In the genomic region with DNA sequence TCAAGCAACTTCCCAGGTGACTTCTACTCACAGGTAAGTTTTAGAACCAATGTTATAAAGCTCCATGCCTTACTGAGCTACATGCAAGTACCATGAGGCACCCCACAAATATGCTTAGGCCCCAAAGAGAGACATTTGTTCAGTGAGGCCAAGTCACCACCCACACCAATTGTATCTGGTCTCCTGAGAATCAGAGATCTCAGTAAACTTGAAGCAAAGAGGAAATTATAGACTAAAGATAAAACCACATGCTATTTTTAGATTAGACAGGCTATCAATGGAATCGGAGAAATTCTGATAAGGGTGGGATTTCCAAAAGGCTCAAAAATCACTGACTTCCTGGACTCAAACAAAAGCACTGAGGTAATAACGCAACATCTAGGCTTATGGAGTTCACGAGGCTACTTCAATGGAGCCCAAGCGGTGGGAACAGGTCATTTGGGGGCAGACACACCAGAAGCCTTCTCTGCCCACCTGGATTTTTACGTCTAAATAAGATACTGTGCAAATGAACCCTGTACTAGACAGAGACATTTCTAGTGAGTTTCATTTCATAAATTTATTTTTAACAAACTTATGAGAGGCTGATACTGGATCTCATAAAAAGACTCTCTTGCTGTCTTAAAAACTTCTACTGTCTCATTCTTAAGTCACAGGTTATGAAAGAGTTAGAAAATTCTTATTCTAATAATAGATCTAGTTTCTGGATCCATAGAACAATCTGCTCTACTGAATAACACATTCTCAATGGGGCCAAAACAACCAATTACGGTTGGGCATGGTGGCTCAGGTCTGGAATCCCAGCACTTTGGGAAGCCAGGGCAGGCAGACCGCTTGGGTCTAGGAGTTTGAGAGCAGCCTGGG, we compare ENCODE assay signal across 18 cellular contexts. TPM values are rescaled to one million over a fixed set of nuclear protein-coding genes. Genes with fewer than 3 reads are reported as not detected.
DNase-seq lines count a peak whose midpoint lies in the region; ATAC-seq and TF ChIP-seq lines count a peak whose summit lies in the region.
"Had no signal": no experiment of that assay in that cellular context is flagged by ENCODE, and none has a peak within 500 bp of the region (broad histone marks: within the 10 kb centered on the region; RNA-seq: fewer than 3 reads in every experiment).

No MANE protein-coding gene starts in this region.

- H3K79me1 ChIP-seq in mesenchymal stem cell (replicated peaks; ENCODE audit: low read length, poor library complexity, severe bottlenecking): no peaks in the 10 kb centered on the region

- no peaks in the 10 kb centered on the region for H3K9me3 Mint-ChIP-seq in activated T-helper 2 cell treated with anti-CD3 and anti-CD28 coated beads, Interferon-gamma antibody, Interleukin-2, Interleukin-4, amounts not matched to agents 10 μg/mL and 5 μg/mL and 100 μg/mL, durations not matched to agents 14 hours and 24 hours and 36 hours
- H3K9me3 Mint-ChIP-seq in stimulated activated naive B cell treated with anti-CD40 and anti-IgM and Interleukin-4, amounts not matched to agents 10 μg/mL and 1 μg/mL and 100 μg/mL, for 72 hours: peaks cover 0 to 3% of the 10 kb centered on the region in 2 donors
- H3K9me3 Mint-ChIP-seq: activated naive CD4-positive, alpha-beta T cell treated with anti-CD3 and anti-CD28 coated beads, Interleukin-2, amount 10 ng/mL, durations not matched to agents 7 days and 5 days had no signal

- no peak overlapping the region for H3K4me3 ChIP-seq in left ventricle myocardium inferior
- peak overlapping the region in 1 of 2 experiments; percentile 62 for H3K4me3 ChIP-seq in mesenchymal stem cell (ENCODE audit: insufficient read depth in 1 of 2, low read depth in 1 of 2, low read length in 2 of 2)
- H3K4me3 ChIP-seq: PC-9 had no signal

- no peak overlapping the region for H4K91ac ChIP-seq in mesenchymal stem cell (ENCODE audit: low read length)

- no peak overlapping the region for H3K4me2 ChIP-seq in mesenchymal stem cell (ENCODE audit: low read length, poor library complexity, severe bottlenecking)
- H3K4me2 ChIP-seq: PC-9 had no signal

- no peak overlapping the region for H2BK5ac ChIP-seq in mesenchymal stem cell (ENCODE audit: low read depth, low read length, poor library complexity, severe bottlenecking)

- H3K4me1 Mint-ChIP-seq in activated T-helper 2 cell treated with anti-CD3 and anti-CD28 coated beads, Interferon-gamma antibody, Interleukin-2, Interleukin-4, amounts not matched to agents 10 μg/mL and 5 μg/mL and 100 μg/mL, durations not matched to agents 14 hours and 24 hours and 36 hours (ENCODE audit: low read depth): peaks cover 65% of the 10 kb centered on the region
- H3K4me1 Mint-ChIP-seq in stimulated activated naive B cell treated with anti-CD40 and anti-IgM and Interleukin-4, amounts not matched to agents 10 μg/mL and 1 μg/mL and 100 μg/mL, for 72 hours: peaks cover 53 to 85% of the 10 kb centered on the region in 2 donors

- H3K4me1 ChIP-seq in left ventricle myocardium inferior (peaks cover 94% of the 10 kb centered on the region), mesenchymal stem cell (ENCODE audit: control insufficient read depth, insufficient read depth, low read depth, low read length) (peaks cover 29% of the 10 kb centered on the region)

- peak overlapping the region; percentile 88 for H3K27ac ChIP-seq in left ventricle myocardium inferior (replicated peaks)
- no peak overlapping the region for H3K27ac ChIP-seq in mesenchymal stem cell (ENCODE audit: low read length, poor library complexity, severe bottlenecking)
- H3K27ac ChIP-seq: PC-9 had no signal

- H3K36me3 ChIP-seq in left ventricle myocardium inferior (peaks cover 13% of the 10 kb centered on the region), mesenchymal stem cell (ENCODE audit: control insufficient read depth in 1 of 2, insufficient read depth in 2 of 2, low read depth in 1 of 2, low read length in 2 of 2) (peaks cover 10 to 19% of the 10 kb centered on the region in 2 experiments)

- H3K27me3 Mint-ChIP-seq in activated T-helper 2 cell treated with anti-CD3 and anti-CD28 coated beads, Interferon-gamma antibody, Interleukin-2, Interleukin-4, amounts not matched to agents 10 μg/mL and 5 μg/mL and 100 μg/mL, durations not matched to agents 14 hours and 24 hours and 36 hours (ENCODE audit: low read depth): no peaks in the 10 kb centered on the region
- H3K27me3 Mint-ChIP-seq in stimulated activated naive B cell treated with anti-CD40 and anti-IgM and Interleukin-4, amounts not matched to agents 10 μg/mL and 1 μg/mL and 100 μg/mL, for 72 hours: no peaks in the 10 kb centered on the region
- H3K27me3 Mint-ChIP-seq: activated naive CD4-positive, alpha-beta T cell treated with anti-CD3 and anti-CD28 coated beads, Interleukin-2, amount 10 ng/mL, durations not matched to agents 7 days and 5 days had no signal

- peak overlapping the region; percentile 39 for H3K27ac Mint-ChIP-seq in activated T-helper 2 cell treated with anti-CD3 and anti-CD28 coated beads, Interferon-gamma antibody, Interleukin-2, Interleukin-4, amounts not matched to agents 10 μg/mL and 5 μg/mL and 100 μg/mL, durations not matched to agents 14 hours and 24 hours and 36 hours
- H3K27ac Mint-ChIP-seq in stimulated activated naive B cell treated with anti-CD40 and anti-IgM and Interleukin-4, amounts not matched to agents 10 μg/mL and 1 μg/mL and 100 μg/mL, for 72 hours: peak overlapping the region; percentile 86
- H3K27ac Mint-ChIP-seq: activated naive CD4-positive, alpha-beta T cell treated with anti-CD3 and anti-CD28 coated beads, Interleukin-2, amount 10 ng/mL, durations not matched to agents 7 days and 5 days had no signal

- peaks cover 50% of the 10 kb centered on the region for H3K36me3 Mint-ChIP-seq in activated T-helper 2 cell treated with anti-CD3 and anti-CD28 coated beads, Interferon-gamma antibody, Interleukin-2, Interleukin-4, amounts not matched to agents 10 μg/mL and 5 μg/mL and 100 μg/mL, durations not matched to agents 14 hours and 24 hours and 36 hours (ENCODE audit: low read depth)
- peaks cover 55 to 79% of the 10 kb centered on the region in 2 donors for H3K36me3 Mint-ChIP-seq in stimulated activated naive B cell treated with anti-CD40 and anti-IgM and Interleukin-4, amounts not matched to agents 10 μg/mL and 1 μg/mL and 100 μg/mL, for 72 hours

- 91% methylated on average over 6 of the region's 7 CpGs for WGBS in mesenchymal stem cell

- no peak overlapping the region for H3K23ac ChIP-seq in mesenchymal stem cell (ENCODE audit: low read length in 2 of 2)

- no peak overlapping the region for H2BK120ac ChIP-seq in mesenchymal stem cell (ENCODE audit: low read depth, low read length)

- DNase-seq in left ventricle myocardium inferior (no peak), Right ventricle myocardium inferior (ENCODE audit: missing footprints) (no peak), mesenchymal stem cell (no peak), SIG-M5 treated with dmso at 0.1 percent for 504 hours (lab: John Stamatoyannopoulos, UW; ENCODE audit: unreplicated experiment) (no peak), NCI-H1436 (lab: John Stamatoyannopoulos, UW) (no peak)
- DNase-seq in activated T-helper 2 cell treated with anti-CD3 and anti-CD28 coated beads, Interferon-gamma antibody, Interleukin-2, Interleukin-4, amounts not matched to agents 10 μg/mL and 5 μg/mL and 100 μg/mL, durations not matched to agents 14 hours and 24 hours and 36 hours (ENCODE audit: low spot score): no peak
- DNase-seq in stimulated activated naive B cell treated with anti-CD40 and anti-IgM and Interleukin-4, amounts not matched to agents 10 μg/mL and 1 μg/mL and 100 μg/mL, for 72 hours: no peak
- DNase-seq: activated naive CD4-positive, alpha-beta T cell treated with anti-CD3 and anti-CD28 coated beads, Interleukin-2, amount 10 ng/mL, durations not matched to agents 7 days and 5 days; central memory CD4-positive, alpha-beta T cell; H7; NCI-H1694 treated with DMSO at 0.1 percent for 48 hours; NCI-H510A treated with DMSO at 0.1 percent for 48 hours; PC-9; stimulated activated CD4-positive, alpha-beta T cell treated with anti-CD3 and anti-CD28 coated beads, Interleukin-2, amount 100 ng/mL, for 48 hours had no signal

- intact Hi-C loops in left ventricle myocardium inferior (cut with micrococcal nuclease): no loop called here
- intact Hi-C loops in Right ventricle myocardium inferior (cut with DNase I): no loop called here
- intact Hi-C loops in activated T-helper 2 cell treated with anti-CD3 and anti-CD28 coated beads, Interferon-gamma antibody, Interleukin-2, Interleukin-4, amounts not matched to agents 10 μg/mL and 5 μg/mL and 100 μg/mL, durations not matched to agents 14 hours and 24 hours and 36 hours (cut with micrococcal nuclease): no loop called here

- no peak for TF ChIP-seq CTCF in left ventricle myocardium inferior (IDR thresholded peaks at IDR 0.05; ENCODE audit: borderline replicate concordance)

- H3K9ac ChIP-seq in mesenchymal stem cell (ENCODE audit: low read length): peak overlapping the region; percentile 56

- no peak overlapping the region for H2BK12ac ChIP-seq in mesenchymal stem cell (ENCODE audit: low read length in 2 of 2)

- H3K4me3 Mint-ChIP-seq in activated T-helper 2 cell treated with anti-CD3 and anti-CD28 coated beads, Interferon-gamma antibody, Interleukin-2, Interleukin-4, amounts not matched to agents 10 μg/mL and 5 μg/mL and 100 μg/mL, durations not matched to agents 14 hours and 24 hours and 36 hours (ENCODE audit: low read depth): no peak overlapping the region
- H3K4me3 Mint-ChIP-seq in stimulated activated naive B cell treated with anti-CD40 and anti-IgM and Interleukin-4, amounts not matched to agents 10 μg/mL and 1 μg/mL and 100 μg/mL, for 72 hours: peak overlapping the region; percentile 61 to 66
- H3K4me3 Mint-ChIP-seq: activated naive CD4-positive, alpha-beta T cell treated with anti-CD3 and anti-CD28 coated beads, Interleukin-2, amount 10 ng/mL, durations not matched to agents 7 days and 5 days had no signal

- no peak overlapping the region for H2BK15ac ChIP-seq in mesenchymal stem cell (ENCODE audit: low read depth, poor library complexity, severe bottlenecking)

- no peak overlapping the region for H4K8ac ChIP-seq in mesenchymal stem cell (ENCODE audit: low read length)

- H3K27me3 ChIP-seq in left ventricle myocardium inferior (ENCODE audit: low read depth) (no peaks in the 10 kb centered on the region), mesenchymal stem cell (ENCODE audit: control insufficient read depth in 1 of 2, insufficient read depth in 1 of 2, low read length in 2 of 2) (no peaks in the 10 kb centered on the region)

- no peak overlapping the region for H3K18ac ChIP-seq in mesenchymal stem cell (ENCODE audit: low read depth in 1 of 2, low read length in 2 of 2)

- peak overlapping the region; percentile 2 for H2AK5ac ChIP-seq in mesenchymal stem cell (ENCODE audit: low read length, severe bottlenecking)

- H3K4ac ChIP-seq in mesenchymal stem cell (ENCODE audit: low read depth in 1 of 2, low read length in 2 of 2): no peak overlapping the region

- H3K14ac ChIP-seq in mesenchymal stem cell (ENCODE audit: low read length in 2 of 2): no peak overlapping the region

- ATAC-seq in Right ventricle myocardium inferior (no peak), HG03025 (IDR thresholded peaks at IDR 0.05; ENCODE audit: low FRiP score, unreplicated experiment) (no peak)
- no peak for ATAC-seq in stimulated activated naive B cell treated with anti-CD40 and anti-IgM and Interleukin-4, amounts not matched to agents 10 μg/mL and 1 μg/mL and 100 μg/mL, for 72 hours (replicated peaks)

- H3K9me3 ChIP-seq in left ventricle myocardium inferior (replicated peaks) (no peaks in the 10 kb centered on the region), mesenchymal stem cell (ENCODE audit: control insufficient read depth, low read length) (no peaks in the 10 kb centered on the region)

- H2AFZ ChIP-seq in mesenchymal stem cell (ENCODE audit: low read depth, low read length): no peak overlapping the region
- H2AFZ ChIP-seq: PC-9 had no signal

RNA-seq across cellular contexts. Expression of gene SLC15A4, which starts 7.7 kb away (rescaled TPM):
- total RNA-seq in left ventricle myocardium inferior (15.4 TPM), Right ventricle myocardium inferior (16.3 TPM)
- total RNA-seq in activated T-helper 2 cell treated with anti-CD3 and anti-CD28 coated beads, Interferon-gamma antibody, Interleukin-2, Interleukin-4, amounts not matched to agents 10 μg/mL and 5 μg/mL and 100 μg/mL, durations not matched to agents 14 hours and 24 hours and 36 hours: 38.8 and 42.3 TPM in 2 replicates
- 20.3 TPM for polyA plus RNA-seq in mesenchymal stem cell (2013, experiment 1 of 2)
- polyA plus RNA-seq in mesenchymal stem cell (2013, experiment 2 of 2): 20.9 TPM

RNA-seq across cellular contexts. Expression of gene GLT1D1, which starts 37.3 kb away (rescaled TPM):
- total RNA-seq in left ventricle myocardium inferior (11.8 TPM), Right ventricle myocardium inferior (0.68 TPM)
- 3.2 and 3.8 TPM in 2 replicates for total RNA-seq in activated T-helper 2 cell treated with anti-CD3 and anti-CD28 coated beads, Interferon-gamma antibody, Interleukin-2, Interleukin-4, amounts not matched to agents 10 μg/mL and 5 μg/mL and 100 μg/mL, durations not matched to agents 14 hours and 24 hours and 36 hours
- polyA plus RNA-seq in mesenchymal stem cell (2013, experiment 1 of 2): not detected
- not detected for polyA plus RNA-seq in mesenchymal stem cell (2013, experiment 2 of 2)
- total RNA-seq: endothelial cell of umbilical vein, glomerular endothelial cell, PC-9 had no signal
- polyA plus RNA-seq: endothelial cell of umbilical vein, keratinocyte had no signal
